8 cellular contexts compared by ENCODE assay signal in genomic region chr7:104980969-104981670, GRCh38. TPM values are rescaled to one million over a fixed set of nuclear protein-coding genes. Genes with fewer than 3 reads are reported as not detected.
DNase-seq lines count a peak whose midpoint lies in the region; ATAC-seq, FAIRE-seq and TF ChIP-seq lines count a peak whose summit lies in the region.

No MANE protein-coding gene starts in this region.

- H3K4me3 Mint-ChIP-seq in GM23338 = no peak overlapping the region
- peak overlapping the region; percentile 91 for H3K4me3 Mint-ChIP-seq in activated naive CD8-positive, alpha-beta T cell treated with anti-CD3 and anti-CD28 coated beads, Interleukin-2, amount 50 U/mL, for 24 hours

- H3K9me3 ChIP-seq in BLaER1 treated with 17β-estradiol and CSF1 and Interleukin-3, amounts not matched to agents 10 nM and 100 nM (replicated peaks in 1 of 11) = no peaks in the 10 kb centered on the region
- H3K9me3 ChIP-seq in keratinocyte (ENCODE audit: control insufficient read depth, low read depth, low read length) = no peaks in the 10 kb centered on the region
- no peaks in the 10 kb centered on the region for H3K9me3 ChIP-seq in tibial nerve

- dilution Hi-C loops in keratinocyte (cut with MboI; ENCODE audit: extremely low pct_ligation_motif_present, low sequenced_read_pairs) = no loop called here

- H3K4me2 ChIP-seq in BLaER1 treated with 17β-estradiol and CSF1 and Interleukin-3, amounts not matched to agents 10 nM and 100 nM = peak overlapping the region in 9 of 11 experiments; percentile 19 to 97 (median 80); a peak in 19 of 22 replicates
- H3K4me2 ChIP-seq in GM23338 (no peak overlapping the region), keratinocyte (ENCODE audit: control insufficient read depth, extremely low read depth, insufficient read depth, low read depth, low read length) (peak overlapping the region; percentile 46)

- H3K9me1 ChIP-seq in keratinocyte (ENCODE audit: control insufficient read depth, extremely low read depth, insufficient read depth, low read length) = no peaks in the 10 kb centered on the region

- peaks cover 72 to 95% (median 91%) of the 10 kb centered on the region in 10 experiments for H3K4me1 ChIP-seq in BLaER1 treated with 17β-estradiol and CSF1 and Interleukin-3, amounts not matched to agents 10 nM and 100 nM
- H3K4me1 ChIP-seq in GM23338 (ENCODE audit: insufficient read depth) (peaks cover 47% of the 10 kb centered on the region), keratinocyte (ENCODE audit: control insufficient read depth, extremely low read depth, insufficient read depth, low read length) (peaks cover 69% of the 10 kb centered on the region), tibial nerve (peaks cover 0 to 70% (median 58%) of the 10 kb centered on the region in 4 donors)

- no peaks in the 10 kb centered on the region for H3K36me3 Mint-ChIP-seq in GM23338 (ENCODE audit: low read depth)
- peaks cover 7% of the 10 kb centered on the region for H3K36me3 Mint-ChIP-seq in activated naive CD8-positive, alpha-beta T cell treated with anti-CD3 and anti-CD28 coated beads, Interleukin-2, amount 50 U/mL, for 24 hours (ENCODE audit: low read depth)

- H3K4me3 ChIP-seq in BLaER1 treated with 17β-estradiol and CSF1 and Interleukin-3, amounts not matched to agents 10 nM and 100 nM = no peak overlapping the region
- no peak overlapping the region for H3K4me3 ChIP-seq in GM23338
- peak overlapping the region in 1 of 3 experiments; percentile 11 for H3K4me3 ChIP-seq in keratinocyte (ENCODE audit: control insufficient read depth in 2 of 3, extremely low read depth in 1 of 3, insufficient read depth in 2 of 3, low read depth in 1 of 3, low read length in 3 of 3)
- H3K4me3 ChIP-seq in tibial nerve = no peak overlapping the region

- 41 to 43% methylated on average over 4 of the region's 4 CpGs for WGBS in tibial nerve, 2 donors

- no peaks in the 10 kb centered on the region for H3K27me3 ChIP-seq in BLaER1 treated with 17β-estradiol and CSF1 and Interleukin-3, amounts not matched to agents 10 nM and 100 nM
- H3K27me3 ChIP-seq in GM23338 (ENCODE audit: insufficient read depth) (no peaks in the 10 kb centered on the region), keratinocyte (ENCODE audit: control insufficient read depth, extremely low read depth, insufficient read depth, low read length) (no peaks in the 10 kb centered on the region), tibial nerve (no peaks in the 10 kb centered on the region)

- H3K9me3 Mint-ChIP-seq in GM23338 = no peaks in the 10 kb centered on the region; the same call in 2 of the 3 replicates
- no peaks in the 10 kb centered on the region for H3K9me3 Mint-ChIP-seq in activated naive CD8-positive, alpha-beta T cell treated with anti-CD3 and anti-CD28 coated beads, Interleukin-2, amount 50 U/mL, for 24 hours

- H3K27ac Mint-ChIP-seq in GM23338 = no peak overlapping the region
- H3K27ac Mint-ChIP-seq in activated naive CD8-positive, alpha-beta T cell treated with anti-CD3 and anti-CD28 coated beads, Interleukin-2, amount 50 U/mL, for 24 hours = peak overlapping the region; percentile 60

- H4K20me1 ChIP-seq in BLaER1 treated with 17β-estradiol and CSF1 and Interleukin-3, amounts not matched to agents 10 nM and 100 nM = peaks cover 0 to 33% (median 6%) of the 10 kb centered on the region in 11 experiments; a peak in 9 of 22 replicates
- H4K20me1 ChIP-seq in GM23338 (replicated peaks; ENCODE audit: insufficient read depth) = peaks cover 10% of the 10 kb centered on the region; the same call in 1 of the 2 replicates
- no peaks in the 10 kb centered on the region for H4K20me1 ChIP-seq in keratinocyte (ENCODE audit: control insufficient read depth, extremely low read depth, insufficient read depth, low read length)

- H3K27me3 Mint-ChIP-seq in GM23338 (ENCODE audit: insufficient read depth, low read depth, poor library complexity) = peaks cover 10% of the 10 kb centered on the region
- no peaks in the 10 kb centered on the region for H3K27me3 Mint-ChIP-seq in activated naive CD8-positive, alpha-beta T cell treated with anti-CD3 and anti-CD28 coated beads, Interleukin-2, amount 50 U/mL, for 24 hours

- no peak for TF ChIP-seq EP300 in tibial nerve (IDR thresholded peaks at IDR 0.05)

- TF ChIP-seq CTCF in GM23338 (conservative IDR thresholded peaks at IDR 0.05; ENCODE audit: low read depth in 2 of 2) (peak; percentile 67 to 84), keratinocyte (optimal IDR thresholded peaks at IDR 0.05 in 1 of 3, IDR thresholded peaks at IDR 0.05 in 1 of 3, conservative IDR thresholded peaks at IDR 0.05 in 1 of 3; ENCODE audit: extremely low read depth in 1 of 3, insufficient read depth in 2 of 3, low read length in 3 of 3) (peak in 2 of 3 experiments; percentile 36 to 57), tibial nerve (IDR thresholded peaks at IDR 0.05) (peak; percentile 62 to 82 (median 74))

- FAIRE-seq in keratinocyte (lab: Jason Lieb, UNC) = no peak

- peaks cover 9% of the 10 kb centered on the region; the same call in 1 of the 2 replicates for H3F3A ChIP-seq in GM23338 (replicated peaks; ENCODE audit: low read depth)

- H2AFZ ChIP-seq in GM23338 (no peak overlapping the region), keratinocyte (ENCODE audit: control insufficient read depth, low read length) (no peak overlapping the region)

- peaks cover 58% of the 10 kb centered on the region for H3K4me1 Mint-ChIP-seq in GM23338
- H3K4me1 Mint-ChIP-seq in activated naive CD8-positive, alpha-beta T cell treated with anti-CD3 and anti-CD28 coated beads, Interleukin-2, amount 50 U/mL, for 24 hours = peaks cover 80% of the 10 kb centered on the region

- peak overlapping the region in 5 of 11 experiments; percentile 5 to 66 (median 40); a peak in 8 of 22 replicates for H3K9ac ChIP-seq in BLaER1 treated with 17β-estradiol and CSF1 and Interleukin-3, amounts not matched to agents 10 nM and 100 nM
- peak overlapping the region; percentile 64 for H3K9ac ChIP-seq in keratinocyte (ENCODE audit: control insufficient read depth, extremely low read depth, insufficient read depth, low read length)

- H3K36me3 ChIP-seq in BLaER1 treated with 17β-estradiol and CSF1 and Interleukin-3, amounts not matched to agents 10 nM and 100 nM = peaks cover 3 to 43% (median 32%) of the 10 kb centered on the region in 11 experiments; a peak in 19 of 22 replicates
- H3K36me3 ChIP-seq in GM23338 (ENCODE audit: insufficient read depth) = no peaks in the 10 kb centered on the region
- peaks cover 0 to 5% of the 10 kb centered on the region in 2 experiments for H3K36me3 ChIP-seq in keratinocyte (ENCODE audit: control insufficient read depth in 2 of 2, extremely low read depth in 1 of 2, insufficient read depth in 2 of 2, low read length in 2 of 2)
- H3K36me3 ChIP-seq in tibial nerve = no peaks in the 10 kb centered on the region

- peaks cover 17% of the 10 kb centered on the region for H3K79me2 ChIP-seq in GM23338 (replicated peaks; ENCODE audit: insufficient read depth)
- H3K79me2 ChIP-seq in keratinocyte (ENCODE audit: control insufficient read depth, insufficient read depth, low read length) = peaks cover 26% of the 10 kb centered on the region

- ATAC-seq in GM23338 = no peak
- no peak for ATAC-seq in activated naive CD8-positive, alpha-beta T cell treated with anti-CD3 and anti-CD28 coated beads, Interleukin-2, amount 50 U/mL, for 24 hours
- ATAC-seq in HG03095 (IDR thresholded peaks at IDR 0.05; ENCODE audit: unreplicated experiment) = no peak
- ATAC-seq in GM18858 (IDR thresholded peaks at IDR 0.05; ENCODE audit: unreplicated experiment) = no peak

- no peak for TF ChIP-seq POLR2A in tibial nerve (IDR thresholded peaks at IDR 0.05)

- DNase-seq in GM23338 (ENCODE audit: low spot score) = peak; percentile 86
- DNase-seq in NCI-H345 treated with DMSO at 0.1 percent for 48 hours (lab: John Stamatoyannopoulos, UW; ENCODE audit: unreplicated experiment) = peak; percentile 63
- DNase-seq in activated naive CD8-positive, alpha-beta T cell treated with anti-CD3 and anti-CD28 coated beads, Interleukin-2, amount 50 U/mL, for 24 hours = no peak
- no peak for DNase-seq in keratinocyte (ENCODE audit: low read depth, low spot score)
- DNase-seq in tibial nerve (ENCODE audit: low spot score in 2 of 2) = no peak

- H3K9me2 ChIP-seq in GM23338 (ENCODE audit: insufficient read depth) = no peaks in the 10 kb centered on the region

- peak overlapping the region in 9 of 11 experiments; percentile 26 to 98 (median 65); a peak in 14 of 22 replicates for H3K27ac ChIP-seq in BLaER1 treated with 17β-estradiol and CSF1 and Interleukin-3, amounts not matched to agents 10 nM and 100 nM
- no peak overlapping the region for H3K27ac ChIP-seq in GM23338 (ENCODE audit: low read depth)
- peak overlapping the region; percentile 87 for H3K27ac ChIP-seq in keratinocyte (ENCODE audit: control insufficient read depth, insufficient read depth, low read length)
- peak overlapping the region in 3 of 4 donors; percentile 13 to 99 (median 98) for H3K27ac ChIP-seq in tibial nerve

TF ChIP-seq in GM23338, 12 proteins besides CTCF, POLR2A, EP300 and RAD21 (continues in another document):
- TF ChIP-seq EZH2 (IDR thresholded peaks at IDR 0.05; ENCODE audit: low read depth, unreplicated experiment) = no peak

RNA-seq across cellular contexts. Expression of gene KMT2E, which starts 32.9 kb away (rescaled TPM):
- total RNA-seq in GM23338 (2014; rRNA removed; shearing (Covaris generic)) = 43.2 and 50.2 TPM in 2 replicates
- polyA plus RNA-seq in GM23338 (2016; fragmentation: Nextera tagmentation; extraction: Ambion mirVana) (55.7 and 70.9 TPM in 2 replicates), keratinocyte (3.5 to 12.9 TPM (median 7.9 TPM) in 3 replicates)
- polyA plus RNA-seq in keratinocyte (2011; ENCODE audit: low read depth) = 78.4 TPM
- polyA plus RNA-seq in keratinocyte (2011; cell fraction: cytosol; rRNA removed) = 7.6 and 7.7 TPM in 2 replicates
- 31.9 and 35.6 TPM in 2 replicates for polyA plus RNA-seq in keratinocyte (2011; cell fraction: nucleus; rRNA removed)
- polyA plus RNA-seq in keratinocyte (2012; ENCODE audit: low replicate concordance) = 21.5 and 27.1 TPM in 2 replicates
- polyA minus RNA-seq in keratinocyte = 36.9 to 48.3 TPM (median 41.4 TPM) in 3 replicates
- polyA minus RNA-seq in keratinocyte (2011; cell fraction: cytosol; rRNA and poly(A)+ RNA removed) = 10.4 TPM
- polyA minus RNA-seq in keratinocyte (2011; cell fraction: nucleus; rRNA and poly(A)+ RNA removed) = 39.3 and 68.7 TPM in 2 replicates
- 100 to 1,000 TPM in 3 of 4 donors, 10 to 100 TPM in 1; 91.4 to 141 (median 132) TPM for total RNA-seq in tibial nerve

Comparison
In these comparisons a context has a peak if more than half of its experiments do, and no peak if none do; other contexts are left out.
1. DNase-seq: peak in GM23338 (single experiment) and NCI-H345 treated with DMSO at 0.1 percent for 48 hours (single experiment); none in activated naive CD8-positive, alpha-beta T cell treated with anti-CD3 and anti-CD28 coated beads, Interleukin-2, amount 50 U/mL, for 24 hours (single experiment), keratinocyte (single experiment) and tibial nerve (0 of 2).
2. Peak in every context shown above with its lines, with median percentiles within 50 percentile points of each other: CTCF ChIP-seq.